ENCODE assay signal across 9 cellular contexts in the genomic region with DNA sequence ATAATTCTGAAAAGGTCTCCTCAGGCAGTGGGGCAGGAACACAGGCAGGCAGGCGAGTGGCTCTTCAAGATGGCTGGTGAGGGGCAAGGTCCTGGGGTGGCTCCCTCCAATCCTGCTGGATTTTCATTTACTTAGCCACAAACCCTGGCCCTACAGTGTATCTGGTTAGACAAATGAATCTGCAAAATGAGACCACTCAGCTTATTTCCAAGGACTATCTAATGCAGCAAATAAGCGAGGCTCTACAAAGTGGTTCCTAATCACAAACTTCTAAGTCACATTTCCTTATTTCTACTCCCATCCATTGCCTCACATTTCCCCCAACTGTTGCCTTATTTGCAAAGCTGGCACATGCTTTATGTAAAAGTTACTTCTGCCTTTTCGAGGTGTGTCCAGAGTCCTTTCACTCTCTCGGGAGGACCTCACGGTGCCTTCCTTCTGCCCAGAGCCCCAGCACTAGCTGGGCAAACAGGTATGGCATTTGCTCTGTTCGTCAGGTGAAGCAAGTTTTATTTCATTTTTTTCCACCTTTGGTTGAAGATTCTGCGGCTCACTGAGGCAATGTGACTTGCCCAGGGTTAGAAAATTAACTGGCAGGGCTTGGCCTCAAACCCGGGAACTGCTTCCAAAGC. TPM values are rescaled to one million over a fixed set of nuclear protein-coding genes. Genes with fewer than 3 reads are reported as not detected.
A peak's percentile ranks its signal among the peaks of the same experiment; 100 is the strongest.
DNase-seq lines count a peak whose midpoint lies in the region; ATAC-seq and TF ChIP-seq lines count a peak whose summit lies in the region.
"Had no signal": no experiment of that assay in that cellular context is flagged by ENCODE, and none has a peak within 500 bp of the region (broad histone marks: within the 10 kb centered on the region; RNA-seq: fewer than 3 reads in every experiment).

No MANE protein-coding gene starts in this region.

- no peak for DNase-seq in GM23338 (ENCODE audit: low spot score)
- no peak for DNase-seq in SJCRH30
- no peak for DNase-seq in fibroblast of lung (ENCODE audit: low read depth in 2 of 2)
- DNase-seq in gastrocnemius medialis: peak in 1 of 2 donors; percentile 11
- DNase-seq in NCI-H2107 (lab: John Stamatoyannopoulos, UW): no peak
- DNase-seq in GM03348 (ENCODE audit: low spot score): no peak
- no peak for DNase-seq in GOT3 (lab: John Stamatoyannopoulos, UW)

- ATAC-seq in GM23338 (no peak), gastrocnemius medialis (no peak), GM21515 (IDR thresholded peaks at IDR 0.05; ENCODE audit: unreplicated experiment) (no peak)

- H2AFZ ChIP-seq in GM23338 (no peak overlapping the region), fibroblast of lung (ENCODE audit: low read length) (no peak overlapping the region)

- peak overlapping the region; percentile 76 for H3K27ac Mint-ChIP-seq in GM23338

- no peak for TF ChIP-seq POLR2A in gastrocnemius medialis (IDR thresholded peaks at IDR 0.05)

- peaks cover 67% of the 10 kb centered on the region for H3K79me2 ChIP-seq in GM23338 (replicated peaks; ENCODE audit: insufficient read depth)
- H3K79me2 ChIP-seq in fibroblast of lung (ENCODE audit: control insufficient read depth, insufficient read depth, low read length): peaks cover 41% of the 10 kb centered on the region

- H3K27me3 ChIP-seq in GM23338 (ENCODE audit: insufficient read depth) (no peaks in the 10 kb centered on the region), SJCRH30 (no peaks in the 10 kb centered on the region), fibroblast of lung (ENCODE audit: control insufficient read depth, insufficient read depth, low read length) (no peaks in the 10 kb centered on the region), gastrocnemius medialis (no peaks in the 10 kb centered on the region)

- H3K4me1 ChIP-seq in GM23338 (ENCODE audit: insufficient read depth): peaks cover 12% of the 10 kb centered on the region; the same call in 1 of the 2 replicates
- H3K4me1 ChIP-seq in SJCRH30: peaks cover 37% of the 10 kb centered on the region
- H3K4me1 ChIP-seq in fibroblast of lung (ENCODE audit: control insufficient read depth, extremely low read depth, insufficient read depth, low read length): peaks cover 48% of the 10 kb centered on the region
- peaks cover 81 to 82% of the 10 kb centered on the region in 2 donors for H3K4me1 ChIP-seq in gastrocnemius medialis

- peaks cover 54% of the 10 kb centered on the region for H4K20me1 ChIP-seq in GM23338 (replicated peaks; ENCODE audit: insufficient read depth)
- no peaks in the 10 kb centered on the region for H4K20me1 ChIP-seq in fibroblast of lung (ENCODE audit: control insufficient read depth, extremely low read depth, insufficient read depth, low read length)

- 0 out of 2 replicates have a peak, but pooled peaks cover 7% of the 10 kb centered on the region for H3F3A ChIP-seq in GM23338 (replicated peaks; ENCODE audit: low read depth)

- peaks cover 41% of the 10 kb centered on the region for H3K4me1 Mint-ChIP-seq in GM23338

- TF ChIP-seq CTCF in GM23338 (conservative IDR thresholded peaks at IDR 0.05; ENCODE audit: low read depth in 2 of 2) (no peak), fibroblast of lung (conservative IDR thresholded peaks at IDR 0.05 in 1 of 2, IDR thresholded peaks at IDR 0.05 in 1 of 2; ENCODE audit: low read depth in 1 of 2, low read length in 2 of 2) (no peak), gastrocnemius medialis (IDR thresholded peaks at IDR 0.05 in 4 of 5, conservative IDR thresholded peaks at IDR 0.05 in 1 of 5) (no peak)

- no peak overlapping the region for H3K4me3 ChIP-seq in GM23338
- no peak overlapping the region for H3K4me3 ChIP-seq in SJCRH30
- no peak overlapping the region for H3K4me3 ChIP-seq in fibroblast of lung (replicated peaks in 1 of 4; ENCODE audit: control extremely low read depth in 1 of 4, insufficient read depth in 1 of 4, low read depth in 3 of 4, low read length in 4 of 4)
- H3K4me3 ChIP-seq in gastrocnemius medialis: no peak overlapping the region

- H3K4me2 ChIP-seq in GM23338: peak overlapping the region; percentile 20
- no peak overlapping the region for H3K4me2 ChIP-seq in fibroblast of lung (ENCODE audit: extremely low read depth, insufficient read depth, low read length)

- H3K9ac ChIP-seq in fibroblast of lung (ENCODE audit: insufficient read depth, low read length): no peak overlapping the region

- no peaks in the 10 kb centered on the region for H3K9me2 ChIP-seq in GM23338 (ENCODE audit: insufficient read depth)

- peaks cover 30% of the 10 kb centered on the region for H3K36me3 Mint-ChIP-seq in GM23338 (ENCODE audit: low read depth)

- H3K9me3 ChIP-seq in SJCRH30 (replicated peaks) (no peaks in the 10 kb centered on the region), fibroblast of lung (ENCODE audit: control insufficient read depth, insufficient read depth, low read depth, low read length) (no peaks in the 10 kb centered on the region), gastrocnemius medialis (no peaks in the 10 kb centered on the region)

- peaks cover 3% of the 10 kb centered on the region for H3K27me3 Mint-ChIP-seq in GM23338 (ENCODE audit: insufficient read depth, low read depth, poor library complexity)

- H3K36me3 ChIP-seq in GM23338 (ENCODE audit: insufficient read depth): no peaks in the 10 kb centered on the region; the same call in 1 of the 2 replicates
- H3K36me3 ChIP-seq in SJCRH30: peaks cover 9% of the 10 kb centered on the region
- H3K36me3 ChIP-seq in fibroblast of lung (ENCODE audit: control insufficient read depth, insufficient read depth, low read length): peaks cover 10% of the 10 kb centered on the region
- H3K36me3 ChIP-seq in gastrocnemius medialis: peaks cover 0 to 10% of the 10 kb centered on the region in 2 donors

- intact Hi-C loops in gastrocnemius medialis (cut with DNase I; ENCODE audit: low total_unique reads): loop anchor here (1.0 to 10.0 kb wide), 4 partner anchors 10 to 371 kb away; a partner anchor contains a TSS

- H3K27ac ChIP-seq in GM23338 (ENCODE audit: low read depth) (peak overlapping the region; percentile 75), SJCRH30 (peak overlapping the region; percentile 29), fibroblast of lung (ENCODE audit: insufficient read depth, low read length) (peak overlapping the region; percentile 6), gastrocnemius medialis (peak overlapping the region; percentile 90 to 96 (median 92))

- H3K4me3 Mint-ChIP-seq in GM23338: no peak overlapping the region

- in situ Hi-C loops in gastrocnemius medialis (cut with MboI; ENCODE audit: low sequenced_read_pairs in 4 of 4): no loop called here

- no peaks in the 10 kb centered on the region for H3K9me3 Mint-ChIP-seq in GM23338

TF ChIP-seq in GM23338, 12 proteins besides CTCF, POLR2A, EP300 and RAD21 (continues in another document):
- TF ChIP-seq POLR2AphosphoS5 (IDR thresholded peaks at IDR 0.05; ENCODE audit: low read depth): no peak
- TF ChIP-seq, protein P1, sequence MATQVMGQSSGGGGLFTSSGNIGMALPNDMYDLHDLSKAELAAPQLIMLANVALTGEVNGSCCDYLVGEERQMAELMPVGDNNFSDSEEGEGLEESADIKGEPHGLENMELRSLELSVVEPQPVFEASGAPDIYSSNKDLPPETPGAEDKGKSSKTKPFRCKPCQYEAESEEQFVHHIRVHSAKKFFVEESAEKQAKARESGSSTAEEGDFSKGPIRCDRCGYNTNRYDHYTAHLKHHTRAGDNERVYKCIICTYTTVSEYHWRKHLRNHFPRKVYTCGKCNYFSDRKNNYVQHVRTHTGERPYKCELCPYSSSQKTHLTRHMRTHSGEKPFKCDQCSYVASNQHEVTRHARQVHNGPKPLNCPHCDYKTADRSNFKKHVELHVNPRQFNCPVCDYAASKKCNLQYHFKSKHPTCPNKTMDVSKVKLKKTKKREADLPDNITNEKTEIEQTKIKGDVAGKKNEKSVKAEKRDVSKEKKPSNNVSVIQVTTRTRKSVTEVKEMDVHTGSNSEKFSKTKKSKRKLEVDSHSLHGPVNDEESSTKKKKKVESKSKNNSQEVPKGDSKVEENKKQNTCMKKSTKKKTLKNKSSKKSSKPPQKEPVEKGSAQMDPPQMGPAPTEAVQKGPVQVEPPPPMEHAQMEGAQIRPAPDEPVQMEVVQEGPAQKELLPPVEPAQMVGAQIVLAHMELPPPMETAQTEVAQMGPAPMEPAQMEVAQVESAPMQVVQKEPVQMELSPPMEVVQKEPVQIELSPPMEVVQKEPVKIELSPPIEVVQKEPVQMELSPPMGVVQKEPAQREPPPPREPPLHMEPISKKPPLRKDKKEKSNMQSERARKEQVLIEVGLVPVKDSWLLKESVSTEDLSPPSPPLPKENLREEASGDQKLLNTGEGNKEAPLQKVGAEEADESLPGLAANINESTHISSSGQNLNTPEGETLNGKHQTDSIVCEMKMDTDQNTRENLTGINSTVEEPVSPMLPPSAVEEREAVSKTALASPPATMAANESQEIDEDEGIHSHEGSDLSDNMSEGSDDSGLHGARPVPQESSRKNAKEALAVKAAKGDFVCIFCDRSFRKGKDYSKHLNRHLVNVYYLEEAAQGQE (IDR thresholded peaks at IDR 0.05; ENCODE audit: unreplicated experiment): no peak

RNA-seq across cellular contexts. Expression of a gene that starts 40.4 kb away (rescaled TPM):
- 35.1 and 42.9 TPM in 2 replicates for total RNA-seq in GM23338 (2014; rRNA removed; shearing (Covaris generic))
- polyA plus RNA-seq in GM23338 (2016; fragmentation: Nextera tagmentation; extraction: Ambion mirVana) (133 and 136 TPM in 2 replicates), fibroblast of lung (28.0 and 28.4 TPM in 2 replicates)
- 30.1 and 37.8 TPM in 2 replicates for total RNA-seq in SJCRH30 (2014; rRNA removed; shearing (Covaris generic))
- total RNA-seq in fibroblast of lung (25.9 and 29.2 TPM in 2 replicates), gastrocnemius medialis (10 to 100 TPM; 24.6 to 32.0 (median 29.0) TPM)
- polyA plus RNA-seq in fibroblast of lung (2012): 31.7 and 39.5 TPM in 2 replicates
- polyA minus RNA-seq in fibroblast of lung (ENCODE audit: low replicate concordance): 22.0 and 34.3 TPM in 2 replicates

RNA-seq across cellular contexts. Expression of a gene that starts 43.4 kb away (rescaled TPM):
- 66.1 and 79.9 TPM in 2 replicates for total RNA-seq in GM23338 (2014; rRNA removed; shearing (Covaris generic))
- 13.5 and 14.0 TPM in 2 replicates for polyA plus RNA-seq in GM23338 (2016; fragmentation: Nextera tagmentation; extraction: Ambion mirVana)
- total RNA-seq in SJCRH30 (2014; rRNA removed; shearing (Covaris generic)): 0.28 and 0.95 TPM in 2 replicates
- total RNA-seq in fibroblast of lung: 2.1 and 4.5 TPM in 2 replicates
- 1.5 and 2.5 TPM in 2 replicates for polyA plus RNA-seq in fibroblast of lung
- 2.1 and 3.3 TPM in 2 replicates for polyA plus RNA-seq in fibroblast of lung (2012)
- 23.4 and 24.0 TPM in 2 replicates for polyA minus RNA-seq in fibroblast of lung (ENCODE audit: low replicate concordance)
- 1 to 10 TPM; 4.1 to 8.7 (median 7.5) TPM for total RNA-seq in gastrocnemius medialis

RNA-seq across cellular contexts. Expression of a gene that starts 58.6 kb away (rescaled TPM):
- 1.3 and 5.7 TPM in 2 replicates for total RNA-seq in GM23338 (2014; rRNA removed; shearing (Covaris generic))
- polyA plus RNA-seq in GM23338 (2016; fragmentation: Nextera tagmentation; extraction: Ambion mirVana): 1.1 and 1.9 TPM in 2 replicates
- 6.6 and 6.7 TPM in 2 replicates for total RNA-seq in SJCRH30 (2014; rRNA removed; shearing (Covaris generic))
- 3.3 and 4.3 TPM in 2 replicates for total RNA-seq in fibroblast of lung
- polyA plus RNA-seq in fibroblast of lung: 0.06 and 0.67 TPM in 2 replicates
- 1.2 TPM in 1 of 2 replicates, not detected in the other for polyA plus RNA-seq in fibroblast of lung (2012)
- 0.98 TPM in 1 of 2 replicates, not detected in the other for polyA minus RNA-seq in fibroblast of lung (ENCODE audit: low replicate concordance)
- total RNA-seq in gastrocnemius medialis: 1 to 10 TPM; 2.3 to 7.9 (median 7.3) TPM
- total RNA-seq: T-helper 2 cell treated with Interferon-gamma antibody and Interleukin-4, amounts not matched to agents 100 ng/mL and 5 ng/mL, for 36 hours had no signal

Comparison
In these comparisons a context has a peak if more than half of its experiments do, and no peak if none do; other contexts are left out.
1. H3K27ac ChIP-seq: peak in every context shown above with its lines; median percentile 92 in gastrocnemius medialis; 75 in GM23338; 29 in SJCRH30; 6 in fibroblast of lung.